21 cellular contexts compared by ENCODE assay signal in the genomic region with DNA sequence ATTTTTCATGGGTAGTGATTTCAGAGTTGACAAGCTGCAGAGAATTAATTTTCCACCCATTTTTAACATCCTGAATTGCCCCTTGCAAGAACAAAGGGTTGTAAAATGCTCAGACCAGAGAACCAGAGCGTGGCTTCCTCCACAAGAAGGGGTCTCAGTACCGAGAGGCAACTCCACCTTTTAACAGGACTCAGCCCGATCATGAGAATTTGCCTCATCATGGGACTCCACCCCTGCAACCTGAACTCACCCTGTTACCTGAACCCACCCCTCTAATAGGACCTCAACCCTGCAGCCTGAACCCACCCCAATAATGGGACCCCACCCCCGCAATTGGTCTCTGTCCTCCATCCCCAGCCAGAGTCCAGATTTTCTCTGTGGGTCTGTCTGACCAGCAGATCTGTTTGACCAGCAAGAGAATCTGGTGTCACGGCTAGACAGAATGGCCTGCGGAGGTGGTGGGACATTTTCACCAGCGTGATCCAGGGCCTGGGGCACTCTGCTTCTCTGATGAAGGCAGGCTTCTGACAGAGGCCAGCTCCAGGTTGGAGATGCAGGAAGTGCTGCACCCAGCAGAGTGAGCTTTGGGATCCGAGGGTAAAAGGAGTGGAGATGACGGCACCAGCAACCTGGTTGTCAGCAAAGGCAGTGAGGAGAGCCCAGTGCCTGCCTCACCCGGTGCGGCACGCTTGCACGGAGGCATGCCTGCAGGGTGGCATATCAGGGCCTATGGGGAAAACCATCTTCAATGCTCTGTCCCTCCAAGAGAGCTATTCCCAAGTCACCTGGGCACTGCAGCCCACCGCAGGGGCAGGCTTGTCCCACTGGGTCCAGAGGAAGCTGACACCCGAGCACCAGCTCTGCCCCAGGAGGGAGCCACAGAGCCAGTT.
"Had no signal": no experiment of that assay in that cellular context is flagged by ENCODE, and none has a peak within 500 bp of the region (broad histone marks: within the 10 kb centered on the region; RNA-seq: fewer than 3 reads in every experiment).

No MANE protein-coding gene starts in this region.

- H3K36me3 Mint-ChIP-seq: activated naive CD4-positive, alpha-beta T cell treated with anti-CD3 and anti-CD28 coated beads, Interleukin-2, amount 50 U/mL, for 24 hours; natural killer cell treated with Interleukin-12 subunit alpha and Interleukin-12 subunit beta and Interleukin-15 and Interleukin-18, amount 100 ng/mL, for 72 hours; T-cell had no signal

- DNase-seq: activated B cell treated with CpG ODN at 0.5 μM for 24 hours; activated CD4-positive, alpha-beta memory T cell treated with anti-CD3 and anti-CD28 coated beads, Interleukin-2, amount 10 ng/mL, durations not matched to agents 7 days and 5 days; activated CD4-positive, alpha-beta T cell treated with anti-CD3 and anti-CD28 coated beads for 48 hours; activated T-cell treated with anti-CD3 and anti-CD28 coated beads, Interleukin-2, amount 50 U/mL, for 4 hours; cerebellar nuclear complex; effector CD8-positive, alpha-beta T cell; heart right ventricle; left cardiac atrium; psoas muscle; small intestine; stimulated activated CD4-positive, alpha-beta T cell treated with anti-CD3 and anti-CD28 coated beads, Interleukin-4, amount 100 ng/mL, for 1 hour; stimulated activated naive CD8-positive, alpha-beta T cell treated with anti-CD3 and anti-CD28 coated beads, Interleukin-15, amount 100 ng/mL, for 72 hours; T-cell; T-helper 9 cell had no signal

- H3K36me3 ChIP-seq: adrenal gland, esophagus muscularis mucosa, heart right ventricle, upper lobe of left lung had no signal

- H3K27ac ChIP-seq: adrenal gland, esophagus muscularis mucosa, heart right ventricle, psoas muscle, upper lobe of left lung had no signal

- H3K27ac Mint-ChIP-seq: activated B cell treated with CpG ODN at 0.5 μM for 24 hours; activated CD4-positive, alpha-beta memory T cell treated with anti-CD3 and anti-CD28 coated beads, Interleukin-2, amount 10 ng/mL, durations not matched to agents 7 days and 5 days; activated naive CD4-positive, alpha-beta T cell treated with anti-CD3 and anti-CD28 coated beads, Interleukin-2, amount 50 U/mL, for 24 hours; natural killer cell treated with Interleukin-12 subunit alpha and Interleukin-12 subunit beta and Interleukin-15 and Interleukin-18, amount 100 ng/mL, for 72 hours; T-cell had no signal

- H3K9me3 ChIP-seq: adrenal gland, esophagus muscularis mucosa, psoas muscle, upper lobe of left lung had no signal

- H3K4me1 Mint-ChIP-seq: activated B cell treated with CpG ODN at 0.5 μM for 24 hours; activated CD4-positive, alpha-beta memory T cell treated with anti-CD3 and anti-CD28 coated beads, Interleukin-2, amount 10 ng/mL, durations not matched to agents 7 days and 5 days; activated naive CD4-positive, alpha-beta T cell treated with anti-CD3 and anti-CD28 coated beads, Interleukin-2, amount 50 U/mL, for 24 hours; stimulated activated naive CD8-positive, alpha-beta T cell treated with anti-CD3 and anti-CD28 coated beads, Interleukin-15, amount 100 ng/mL, for 72 hours; T-cell had no signal

- H3K27me3 Mint-ChIP-seq: activated B cell treated with CpG ODN at 0.5 μM for 24 hours; activated CD4-positive, alpha-beta memory T cell treated with anti-CD3 and anti-CD28 coated beads, Interleukin-2, amount 10 ng/mL, durations not matched to agents 7 days and 5 days; activated naive CD4-positive, alpha-beta T cell treated with anti-CD3 and anti-CD28 coated beads, Interleukin-2, amount 50 U/mL, for 24 hours; stimulated activated naive CD8-positive, alpha-beta T cell treated with anti-CD3 and anti-CD28 coated beads, Interleukin-15, amount 100 ng/mL, for 72 hours; T-cell had no signal

- ATAC-seq: activated T-cell treated with anti-CD3 and anti-CD28 coated beads, Interleukin-2, amount 50 U/mL, for 4 hours; left cardiac atrium; natural killer cell treated with Interleukin-12 subunit alpha and Interleukin-12 subunit beta and Interleukin-15 and Interleukin-18, amount 100 ng/mL, for 72 hours; psoas muscle; right cardiac atrium; SK-N-SH treated with all-trans-retinoic acid at 6 μM for 48 hours; stimulated activated naive CD8-positive, alpha-beta T cell treated with anti-CD3 and anti-CD28 coated beads, Interleukin-15, amount 100 ng/mL, for 72 hours; T-cell had no signal

- H3K27me3 ChIP-seq: adrenal gland, upper lobe of left lung had no signal

- H3K4me3 Mint-ChIP-seq: activated B cell treated with CpG ODN at 0.5 μM for 24 hours; activated CD4-positive, alpha-beta memory T cell treated with anti-CD3 and anti-CD28 coated beads, Interleukin-2, amount 10 ng/mL, durations not matched to agents 7 days and 5 days; activated naive CD4-positive, alpha-beta T cell treated with anti-CD3 and anti-CD28 coated beads, Interleukin-2, amount 50 U/mL, for 24 hours; activated T-cell treated with anti-CD3 and anti-CD28 coated beads, Interleukin-2, amount 50 U/mL, for 4 hours; natural killer cell treated with Interleukin-12 subunit alpha and Interleukin-12 subunit beta and Interleukin-15 and Interleukin-18, amount 100 ng/mL, for 72 hours; stimulated activated naive CD8-positive, alpha-beta T cell treated with anti-CD3 and anti-CD28 coated beads, Interleukin-15, amount 100 ng/mL, for 72 hours; T-cell had no signal

- H3K4me1 ChIP-seq: adrenal gland, esophagus muscularis mucosa, heart right ventricle, psoas muscle, upper lobe of left lung had no signal

- H3K4me3 ChIP-seq: adrenal gland, esophagus muscularis mucosa, heart right ventricle, psoas muscle, upper lobe of left lung had no signal
